In genomic region chr13:94433055-94433947, GRCh38 we compare ENCODE assay signal across 8 cellular contexts.
DNase-seq lines count a peak whose midpoint lies in the region; ATAC-seq, FAIRE-seq and TF ChIP-seq lines count a peak whose summit lies in the region.

No MANE protein-coding gene starts in this region.

- peaks cover 48% of the 10 kb centered on the region for H3K4me1 Mint-ChIP-seq in stimulated activated naive CD8-positive, alpha-beta T cell treated with anti-CD3 and anti-CD28 coated beads, Interleukin-15, amount 100 ng/mL, for 72 hours

- H3K27ac Mint-ChIP-seq in stimulated activated naive CD8-positive, alpha-beta T cell treated with anti-CD3 and anti-CD28 coated beads, Interleukin-15, amount 100 ng/mL, for 72 hours, result peak overlapping the region; percentile 65 to 90

- peak; percentile 29 for TF ChIP-seq CTCF in D721Med (IDR thresholded peaks at IDR 0.05; ENCODE audit: insufficient read depth, missing control alignments)

- peaks cover 5 to 15% of the 10 kb centered on the region in 2 donors for H3K9me3 Mint-ChIP-seq in stimulated activated naive CD8-positive, alpha-beta T cell treated with anti-CD3 and anti-CD28 coated beads, Interleukin-15, amount 100 ng/mL, for 72 hours

- H3K27me3 Mint-ChIP-seq in stimulated activated naive CD8-positive, alpha-beta T cell treated with anti-CD3 and anti-CD28 coated beads, Interleukin-15, amount 100 ng/mL, for 72 hours, result no peaks in the 10 kb centered on the region

- TF ChIP-seq POLR2A in erythroblast (IDR thresholded peaks at IDR 0.05; ENCODE audit: low read length), result no peak

- peak overlapping the region; percentile 39 to 45 for H3K4me3 Mint-ChIP-seq in stimulated activated naive CD8-positive, alpha-beta T cell treated with anti-CD3 and anti-CD28 coated beads, Interleukin-15, amount 100 ng/mL, for 72 hours

- DNase-seq in D721Med (ENCODE audit: insufficient read length, low spot score) (peak; percentile 39), NCI-H1436 (lab: John Stamatoyannopoulos, UW) (peak; percentile 49), erythroblast (lab: John Stamatoyannopoulos, UW) (peak; percentile 17 to 45), cerebellar cortex (ENCODE audit: low spot score) (no peak), AG08396 (ENCODE audit: low spot score) (no peak)
- peak; percentile 17 to 52 for DNase-seq in stimulated activated naive CD8-positive, alpha-beta T cell treated with anti-CD3 and anti-CD28 coated beads, Interleukin-15, amount 100 ng/mL, for 72 hours
- no peak for DNase-seq in activated CD8-positive, alpha-beta memory T cell treated with anti-CD3 and anti-CD28 coated beads, Interleukin-2, amount 50 U/mL, for 4 hours

- peak; percentile 97 for FAIRE-seq in D721Med (lab: Jason Lieb, UNC)

- ATAC-seq in GM21529 (IDR thresholded peaks at IDR 0.05; ENCODE audit: unreplicated experiment), result peak; percentile 73
- peak; percentile 95 for ATAC-seq in stimulated activated naive CD8-positive, alpha-beta T cell treated with anti-CD3 and anti-CD28 coated beads, Interleukin-15, amount 100 ng/mL, for 72 hours

Comparison
In these comparisons a context has a peak if more than half of its experiments do, and no peak if none do; other contexts are left out.
1. DNase-seq: peak in D721Med (single experiment), NCI-H1436 (single experiment), erythroblast (2 of 2) and stimulated activated naive CD8-positive, alpha-beta T cell treated with anti-CD3 and anti-CD28 coated beads, Interleukin-15, amount 100 ng/mL, for 72 hours (2 of 2); none in cerebellar cortex (single experiment), activated CD8-positive, alpha-beta memory T cell treated with anti-CD3 and anti-CD28 coated beads, Interleukin-2, amount 50 U/mL, for 4 hours (single experiment) and AG08396 (single experiment).